1 cellular context compared by ENCODE assay signal in the genomic region with DNA sequence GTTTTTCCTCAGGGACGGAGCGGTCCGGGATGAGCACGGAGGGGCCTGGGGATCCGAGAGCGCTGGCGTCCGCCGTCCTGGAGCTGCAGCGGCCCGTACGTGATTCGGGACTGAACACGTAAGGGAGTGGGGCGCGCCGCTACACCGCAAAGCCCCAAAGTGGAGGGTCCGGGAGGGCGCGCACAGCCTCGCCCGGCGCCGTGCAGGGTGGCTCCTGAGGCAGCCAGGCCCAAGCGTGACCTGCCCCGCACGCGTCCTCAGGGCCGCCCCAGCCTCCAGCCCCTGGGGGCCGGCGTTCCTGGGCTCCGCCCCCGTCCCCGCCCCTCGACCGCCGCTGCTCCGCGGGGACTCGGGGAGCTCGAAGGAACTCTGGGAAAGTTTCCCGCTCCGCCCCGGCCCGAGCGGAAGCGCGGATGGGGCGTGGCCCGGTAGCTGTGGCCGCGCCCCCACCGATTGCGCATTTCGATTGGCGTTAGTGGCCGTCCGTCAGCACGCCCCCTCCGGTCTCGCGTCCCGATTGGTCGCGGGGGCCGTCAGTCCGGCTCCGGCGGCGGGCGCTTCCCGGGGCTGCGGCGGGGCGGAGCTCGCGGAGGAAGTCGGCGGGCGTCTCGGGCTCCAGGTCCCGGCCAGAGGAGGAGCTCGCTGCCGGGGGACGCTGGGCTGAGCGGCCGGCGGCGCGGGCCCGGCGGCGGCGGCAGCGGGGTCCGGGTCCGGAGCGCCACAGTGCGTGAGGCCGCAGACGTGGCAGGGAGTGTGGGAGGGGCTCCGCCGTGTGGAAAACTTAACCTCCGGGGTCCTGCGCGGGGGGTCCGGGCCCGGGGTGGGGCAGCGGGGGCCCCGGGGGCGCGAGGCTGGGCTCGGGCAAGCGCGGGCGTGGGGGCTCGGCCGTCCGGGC.
TF ChIP-seq lines count a peak whose summit lies in the region.

TSS of gene ANKRD16 (minus strand) at position 270 of the 895 bp plus-strand sequence. CDS start 539 bp downstream, outside the sequence.
TSS of gene FBH1 (plus strand) at position 620 of the 895 bp plus-strand sequence. CDS start at position 723, 103 bp downstream.

TF ChIP-seq in HepG2, 621 proteins besides CTCF, POLR2A, EP300 and RAD21 (continued from another document and continues in another):
- TF ChIP-seq JUND (CRISPR knock-in tag; IDR thresholded peaks at IDR 0.05) (peak; percentile 24; the same call in 1 of the 2 replicates), ZNF333 (CRISPR knock-in tag; IDR thresholded peaks at IDR 0.05; ENCODE audit: borderline replicate concordance) (peak; percentile 43; the same call in 1 of the 2 replicates), HIVEP1 (CRISPR knock-in tag; IDR thresholded peaks at IDR 0.05) (peak; percentile 43; the same call in 1 of the 2 replicates), SIN3B (IDR thresholded peaks at IDR 0.05; ENCODE audit: low read length) (no peak; the same call in 1 of the 2 replicates), KDM3A (CRISPR knock-in tag; IDR thresholded peaks at IDR 0.05; ENCODE audit: low read depth) (no peak), ETV5 (CRISPR knock-in tag; IDR thresholded peaks at IDR 0.05; ENCODE audit: borderline replicate concordance) (peak; percentile 88; the same call in 1 of the 2 replicates), SMARCE1 (IDR thresholded peaks at IDR 0.05; ENCODE audit: borderline replicate concordance) (no peak), AHDC1 (CRISPR knock-in tag; IDR thresholded peaks at IDR 0.05; ENCODE audit: borderline replicate concordance) (no peak), NR2F6 (IDR thresholded peaks at IDR 0.05) (no peak), NR2F6 (CRISPR knock-in tag; IDR thresholded peaks at IDR 0.05) (no peak), MXI1 (IDR thresholded peaks at IDR 0.05; ENCODE audit: borderline replicate concordance, low read depth, low read length) (peak; percentile 86; the same call in 2 of the 3 replicates), ZNF138 (CRISPR knock-in tag; IDR thresholded peaks at IDR 0.05; ENCODE audit: low read depth) (no peak), PHF5A (CRISPR knock-in tag; IDR thresholded peaks at IDR 0.05; ENCODE audit: low read depth, unreplicated experiment) (no peak), DZIP1 (CRISPR knock-in tag; IDR thresholded peaks at IDR 0.05) (peak; percentile 88), TBP (CRISPR knock-in tag; IDR thresholded peaks at IDR 0.05) (no peak), TFAP4 (IDR thresholded peaks at IDR 0.05; ENCODE audit: borderline replicate concordance, low read depth) (0 out of 2 replicates have a peak, but pooled peaks have one; percentile 38), BORCS8-MEF2B (CRISPR knock-in tag; IDR thresholded peaks at IDR 0.05) (peak; percentile 81; the same call in 1 of the 2 replicates), FOXA3 (CRISPR knock-in tag; IDR thresholded peaks at IDR 0.05) (peak; percentile 29), ZNF678 (CRISPR knock-in tag; IDR thresholded peaks at IDR 0.05) (no peak), BCL3 (CRISPR knock-in tag; IDR thresholded peaks at IDR 0.05) (peak; percentile 64; the same call in 1 of the 2 replicates), CBX5 (CRISPR knock-in tag; IDR thresholded peaks at IDR 0.05; ENCODE audit: borderline replicate concordance) (peak; percentile 34; the same call in 1 of the 2 replicates), KAT2B (IDR thresholded peaks at IDR 0.05; ENCODE audit: borderline replicate concordance, low read depth, low read length) (no peak), SP5 (CRISPR knock-in tag; IDR thresholded peaks at IDR 0.05; ENCODE audit: borderline replicate concordance, low read depth) (peak; percentile 82), MAZ (IDR thresholded peaks at IDR 0.05; ENCODE audit: borderline replicate concordance, low read depth, low read length) (no peak; the same call in none of the 2 replicates), MAZ (CRISPR knock-in tag; IDR thresholded peaks at IDR 0.05; ENCODE audit: low read depth) (peak; percentile 71), ZBTB7A (CRISPR knock-in tag; IDR thresholded peaks at IDR 0.05) (peak; percentile 69; the same call in 1 of the 2 replicates), ZNF569 (CRISPR knock-in tag; IDR thresholded peaks at IDR 0.05; ENCODE audit: borderline replicate concordance) (no peak), ZNF550 (CRISPR knock-in tag; IDR thresholded peaks at IDR 0.05; ENCODE audit: borderline replicate concordance) (no peak), HCFC1 (IDR thresholded peaks at IDR 0.05; ENCODE audit: low read depth, low read length) (peak; percentile 39), ZNF274 (CRISPR knock-in tag; IDR thresholded peaks at IDR 0.05) (0 out of 2 replicates have a peak, but pooled peaks have one; percentile 59), ZNF543 (CRISPR knock-in tag; IDR thresholded peaks at IDR 0.05) (no peak), ZNF616 (CRISPR knock-in tag; IDR thresholded peaks at IDR 0.05; ENCODE audit: low read depth) (0 out of 2 replicates have a peak, but pooled peaks have one; percentile 66), KLF6 (CRISPR knock-in tag; IDR thresholded peaks at IDR 0.05) (peak; percentile 91), MED1 (CRISPR knock-in tag; IDR thresholded peaks at IDR 0.05) (peak; percentile 69), ZNF703 (CRISPR knock-in tag; IDR thresholded peaks at IDR 0.05; ENCODE audit: borderline replicate concordance) (no peak), ZNF724P (CRISPR knock-in tag; IDR thresholded peaks at IDR 0.05; ENCODE audit: borderline replicate concordance) (no peak), KAT8 (CRISPR knock-in tag; IDR thresholded peaks at IDR 0.05) (peak; percentile 73; the same call in 1 of the 2 replicates), ZNF746 (CRISPR knock-in tag; IDR thresholded peaks at IDR 0.05) (0 out of 2 replicates have a peak, but pooled peaks have one; percentile 36)
- TF ChIP-seq, protein P1, sequence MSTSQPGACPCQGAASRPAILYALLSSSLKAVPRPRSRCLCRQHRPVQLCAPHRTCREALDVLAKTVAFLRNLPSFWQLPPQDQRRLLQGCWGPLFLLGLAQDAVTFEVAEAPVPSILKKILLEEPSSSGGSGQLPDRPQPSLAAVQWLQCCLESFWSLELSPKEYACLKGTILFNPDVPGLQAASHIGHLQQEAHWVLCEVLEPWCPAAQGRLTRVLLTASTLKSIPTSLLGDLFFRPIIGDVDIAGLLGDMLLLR (CRISPR knock-in tag; IDR thresholded peaks at IDR 0.05), result peak; percentile 44; the same call in 1 of the 2 replicates
- TF ChIP-seq, protein P2, sequence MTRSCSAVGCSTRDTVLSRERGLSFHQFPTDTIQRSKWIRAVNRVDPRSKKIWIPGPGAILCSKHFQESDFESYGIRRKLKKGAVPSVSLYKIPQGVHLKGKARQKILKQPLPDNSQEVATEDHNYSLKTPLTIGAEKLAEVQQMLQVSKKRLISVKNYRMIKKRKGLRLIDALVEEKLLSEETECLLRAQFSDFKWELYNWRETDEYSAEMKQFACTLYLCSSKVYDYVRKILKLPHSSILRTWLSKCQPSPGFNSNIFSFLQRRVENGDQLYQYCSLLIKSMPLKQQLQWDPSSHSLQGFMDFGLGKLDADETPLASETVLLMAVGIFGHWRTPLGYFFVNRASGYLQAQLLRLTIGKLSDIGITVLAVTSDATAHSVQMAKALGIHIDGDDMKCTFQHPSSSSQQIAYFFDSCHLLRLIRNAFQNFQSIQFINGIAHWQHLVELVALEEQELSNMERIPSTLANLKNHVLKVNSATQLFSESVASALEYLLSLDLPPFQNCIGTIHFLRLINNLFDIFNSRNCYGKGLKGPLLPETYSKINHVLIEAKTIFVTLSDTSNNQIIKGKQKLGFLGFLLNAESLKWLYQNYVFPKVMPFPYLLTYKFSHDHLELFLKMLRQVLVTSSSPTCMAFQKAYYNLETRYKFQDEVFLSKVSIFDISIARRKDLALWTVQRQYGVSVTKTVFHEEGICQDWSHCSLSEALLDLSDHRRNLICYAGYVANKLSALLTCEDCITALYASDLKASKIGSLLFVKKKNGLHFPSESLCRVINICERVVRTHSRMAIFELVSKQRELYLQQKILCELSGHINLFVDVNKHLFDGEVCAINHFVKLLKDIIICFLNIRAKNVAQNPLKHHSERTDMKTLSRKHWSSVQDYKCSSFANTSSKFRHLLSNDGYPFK (CRISPR knock-in tag; IDR thresholded peaks at IDR 0.05; ENCODE audit: borderline replicate concordance), result no peak
- TF ChIP-seq, protein P3, sequence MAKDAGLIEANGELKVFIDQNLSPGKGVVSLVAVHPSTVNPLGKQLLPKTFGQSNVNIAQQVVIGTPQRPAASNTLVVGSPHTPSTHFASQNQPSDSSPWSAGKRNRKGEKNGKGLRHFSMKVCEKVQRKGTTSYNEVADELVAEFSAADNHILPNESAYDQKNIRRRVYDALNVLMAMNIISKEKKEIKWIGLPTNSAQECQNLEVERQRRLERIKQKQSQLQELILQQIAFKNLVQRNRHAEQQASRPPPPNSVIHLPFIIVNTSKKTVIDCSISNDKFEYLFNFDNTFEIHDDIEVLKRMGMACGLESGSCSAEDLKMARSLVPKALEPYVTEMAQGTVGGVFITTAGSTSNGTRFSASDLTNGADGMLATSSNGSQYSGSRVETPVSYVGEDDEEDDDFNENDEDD (CRISPR knock-in tag; IDR thresholded peaks at IDR 0.05; ENCODE audit: borderline replicate concordance), result peak; percentile 70; the same call in 1 of the 2 replicates
- TF ChIP-seq, protein P4, sequence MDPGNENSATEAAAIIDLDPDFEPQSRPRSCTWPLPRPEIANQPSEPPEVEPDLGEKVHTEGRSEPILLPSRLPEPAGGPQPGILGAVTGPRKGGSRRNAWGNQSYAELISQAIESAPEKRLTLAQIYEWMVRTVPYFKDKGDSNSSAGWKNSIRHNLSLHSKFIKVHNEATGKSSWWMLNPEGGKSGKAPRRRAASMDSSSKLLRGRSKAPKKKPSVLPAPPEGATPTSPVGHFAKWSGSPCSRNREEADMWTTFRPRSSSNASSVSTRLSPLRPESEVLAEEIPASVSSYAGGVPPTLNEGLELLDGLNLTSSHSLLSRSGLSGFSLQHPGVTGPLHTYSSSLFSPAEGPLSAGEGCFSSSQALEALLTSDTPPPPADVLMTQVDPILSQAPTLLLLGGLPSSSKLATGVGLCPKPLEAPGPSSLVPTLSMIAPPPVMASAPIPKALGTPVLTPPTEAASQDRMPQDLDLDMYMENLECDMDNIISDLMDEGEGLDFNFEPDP (CRISPR knock-in tag; conservative IDR thresholded peaks at IDR 0.05), result no peak
